Comparison of ENCODE assay signal across 8 cellular contexts in the genomic region with DNA sequence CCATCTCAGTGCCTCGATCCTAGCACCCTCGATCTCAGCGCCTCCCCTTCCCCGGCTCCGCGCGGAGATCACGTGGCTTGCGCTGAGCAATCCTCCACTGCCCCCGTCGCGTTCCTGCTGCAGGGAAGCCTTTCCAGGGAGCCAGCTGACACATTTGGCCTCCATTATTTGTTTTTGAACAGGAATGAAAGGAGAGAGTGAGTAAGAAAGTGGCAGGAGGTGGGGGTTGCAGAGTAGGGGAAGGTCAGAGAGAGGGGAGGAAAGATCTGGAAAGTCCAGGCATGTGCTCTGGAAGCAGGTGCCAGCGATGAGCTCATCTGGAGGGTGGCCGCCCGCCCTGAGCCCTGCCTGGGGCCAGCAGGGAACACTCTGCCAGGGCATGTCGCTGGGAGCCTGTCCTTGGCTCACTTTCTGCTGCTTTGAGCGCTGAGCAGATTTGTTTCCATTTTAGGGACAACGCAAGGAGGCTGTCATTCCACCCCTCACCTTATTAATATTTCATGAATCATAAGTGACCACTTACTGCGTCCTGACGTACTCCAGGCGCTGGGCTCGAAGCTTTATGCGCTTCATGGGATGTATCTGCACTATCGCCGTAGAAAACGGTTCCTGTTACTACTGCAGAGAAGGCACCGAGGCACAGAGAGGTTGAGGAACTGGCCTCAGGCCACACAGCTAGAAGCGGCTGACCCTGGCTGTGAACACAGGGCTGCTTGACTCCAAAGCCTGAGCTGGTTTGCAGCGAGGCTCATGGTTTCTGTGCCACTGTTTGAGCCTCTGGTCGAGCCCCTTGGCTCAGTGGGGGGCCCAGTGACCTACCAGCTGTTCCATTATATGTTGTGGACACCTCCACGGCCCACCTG.
DNase-seq lines count a peak whose midpoint lies in the region; ATAC-seq and TF ChIP-seq lines count a peak whose summit lies in the region.

No MANE protein-coding gene starts in this region.

- peak overlapping the region; percentile 74 for H3K27ac Mint-ChIP-seq in CD8-positive, alpha-beta T cell

- no peaks in the 10 kb centered on the region for H3K36me3 ChIP-seq in CD8-positive, alpha-beta T cell (ENCODE audit: insufficient read depth, low read length)
- H3K36me3 ChIP-seq in parathyroid adenoma (ENCODE audit: control insufficient read depth, insufficient read depth, low read length): no peaks in the 10 kb centered on the region

- peaks cover 5% of the 10 kb centered on the region for H3K36me3 Mint-ChIP-seq in CD8-positive, alpha-beta T cell

- no peaks in the 10 kb centered on the region for H3K27me3 ChIP-seq in CD8-positive, alpha-beta T cell (ENCODE audit: insufficient read depth, low read length)
- no peaks in the 10 kb centered on the region for H3K27me3 ChIP-seq in parathyroid adenoma (ENCODE audit: control insufficient read depth, insufficient read depth, low read length)

- H3K79me2 ChIP-seq in parathyroid adenoma: peaks cover 49% of the 10 kb centered on the region

- no peak overlapping the region for H3K4me3 Mint-ChIP-seq in CD8-positive, alpha-beta T cell

- CTCF ChIA-PET in CD8-positive, alpha-beta T cell (lab: Charles Lee): interaction anchor here (1.0 to 13.5 kb wide), 11 partner anchors 9 to 72 kb away, joined by 3 to 175 read pairs (median 4); no protein-coding TSS in a partner anchor

- peaks cover 76% of the 10 kb centered on the region for H3K4me1 Mint-ChIP-seq in CD8-positive, alpha-beta T cell (ENCODE audit: low read depth)

- no peak overlapping the region for H3K4me2 ChIP-seq in parathyroid adenoma (ENCODE audit: low read length)

- ATAC-seq in CD8-positive, alpha-beta T cell: no peak
- no peak for ATAC-seq in HG02588 (IDR thresholded peaks at IDR 0.05; ENCODE audit: unreplicated experiment)

- peaks cover 77% of the 10 kb centered on the region for H3K4me1 ChIP-seq in CD8-positive, alpha-beta T cell (ENCODE audit: insufficient read depth, low read length)
- peaks cover 44% of the 10 kb centered on the region for H3K4me1 ChIP-seq in parathyroid adenoma

- H3K9me3 Mint-ChIP-seq in CD8-positive, alpha-beta T cell: no peaks in the 10 kb centered on the region

- POLR2A ChIA-PET in CD8-positive, alpha-beta T cell (lab: Charles Lee): interaction anchor here (0.6 to 9.5 kb wide), 18 partner anchors 7 to 907 kb away, joined by 3 to 82 read pairs (median 7); no protein-coding TSS in a partner anchor

- no peak for DNase-seq in CD8-positive, alpha-beta T cell
- peak; percentile 83 for DNase-seq in T1000 (lab: John Stamatoyannopoulos, UW)
- peak; percentile 94 for DNase-seq in glomerular visceral epithelial cell (ENCODE audit: extremely low spot score)
- DNase-seq in HuH-7.5 (ENCODE audit: low spot score): no peak
- DNase-seq in activated T-cell treated with anti-CD3 and anti-CD28 coated beads, Interleukin-2, amount 50 U/mL, for 48 hours: no peak
- no peak for DNase-seq in DMS153 (lab: John Stamatoyannopoulos, UW)

- no peak overlapping the region for H3K27ac ChIP-seq in CD8-positive, alpha-beta T cell (ENCODE audit: low read depth, low read length)
- peak overlapping the region; percentile 39 for H3K27ac ChIP-seq in parathyroid adenoma

- TF ChIP-seq CTCF in CD8-positive, alpha-beta T cell (IDR thresholded peaks at IDR 0.05): no peak
- no peak for TF ChIP-seq CTCF in parathyroid adenoma (IDR thresholded peaks at IDR 0.05)

- no peak overlapping the region for H2AFZ ChIP-seq in parathyroid adenoma

- H3K27me3 Mint-ChIP-seq in CD8-positive, alpha-beta T cell (ENCODE audit: low read depth): no peaks in the 10 kb centered on the region

- intact Hi-C loops in CD8-positive, alpha-beta T cell (cut with DNase I, micrococcal nuclease): no loop called here

- no peak overlapping the region for H3K4me3 ChIP-seq in CD8-positive, alpha-beta T cell (ENCODE audit: low read depth, low read length)
- H3K4me3 ChIP-seq in parathyroid adenoma (ENCODE audit: low read depth, low read length): no peak overlapping the region

- H3K9ac ChIP-seq in parathyroid adenoma: no peak overlapping the region

- H3K9me3 ChIP-seq in CD8-positive, alpha-beta T cell (ENCODE audit: low read length): no peaks in the 10 kb centered on the region
- H3K9me3 ChIP-seq in parathyroid adenoma (ENCODE audit: control insufficient read depth, low read length): no peaks in the 10 kb centered on the region

Comparison
In these comparisons a context has a peak if more than half of its experiments do, and no peak if none do; other contexts are left out.
1. DNase-seq: peak in T1000 (single experiment) and glomerular visceral epithelial cell (single experiment); none in CD8-positive, alpha-beta T cell (0 of 7), HuH-7.5 (single experiment), activated T-cell treated with anti-CD3 and anti-CD28 coated beads, Interleukin-2, amount 50 U/mL, for 48 hours (0 of 2) and DMS153 (single experiment).